ENCODE assay signal across 8 cellular contexts in genomic region chr2:177169810-177170514, GRCh38. TPM values are rescaled to one million over a fixed set of nuclear protein-coding genes. Genes with fewer than 3 reads are reported as not detected.
DNase-seq lines count a peak whose midpoint lies in the region; ATAC-seq, FAIRE-seq and TF ChIP-seq lines count a peak whose summit lies in the region.

No MANE protein-coding gene starts in this region.

- no peaks in the 10 kb centered on the region for H3K36me3 ChIP-seq in bronchial epithelial cell (ENCODE audit: control insufficient read depth, insufficient read depth, low read length)
- no peaks in the 10 kb centered on the region for H3K36me3 ChIP-seq in urinary bladder (ENCODE audit: insufficient read depth)

- no peak overlapping the region for H3K4me3 Mint-ChIP-seq in HFFc6

- peak; percentile 67 for ATAC-seq in GM18519 (IDR thresholded peaks at IDR 0.05; ENCODE audit: low FRiP score, unreplicated experiment)

- no peak for TF ChIP-seq CTCF in HFFc6 (IDR thresholded peaks at IDR 0.05)
- no peak for TF ChIP-seq CTCF in bronchial epithelial cell (IDR thresholded peaks at IDR 0.05; ENCODE audit: insufficient read depth, low read length, severe bottlenecking)

- no peaks in the 10 kb centered on the region for H3K27me3 ChIP-seq in bronchial epithelial cell (ENCODE audit: control insufficient read depth, insufficient read depth, low read length)

- DNase-seq in HFFc6 = no peak
- peak; percentile 64 for DNase-seq in NCI-H1436 treated with DMSO at 0.1 percent for 48 hours (lab: John Stamatoyannopoulos, UW)
- DNase-seq in bronchial epithelial cell (ENCODE audit: low read depth) = peak; percentile 99
- DNase-seq in posterior vena cava (ENCODE audit: low spot score) = no peak
- no peak for DNase-seq in A172 (ENCODE audit: low spot score)
- no peak for DNase-seq in AG20443 (ENCODE audit: low spot score)

- no peak for FAIRE-seq in bronchial epithelial cell (lab: Jason Lieb, UNC)

- H3K27me3 Mint-ChIP-seq in HFFc6 (ENCODE audit: insufficient read depth) = peaks cover 4% of the 10 kb centered on the region; the same call in 1 of the 2 replicates

- H3K4me1 Mint-ChIP-seq in HFFc6 (ENCODE audit: low read depth) = peaks cover 68% of the 10 kb centered on the region

- intact Hi-C loops in posterior vena cava (cut with DNase I) = loop anchor here (10.0 kb wide), 4 partner anchors 95 to 585 kb away; partner anchors contain the start of gene NFE2L2 (in 1 of the 2)

- no peaks in the 10 kb centered on the region for H3K4me1 ChIP-seq in urinary bladder (ENCODE audit: insufficient read depth)

- H3K4me3 ChIP-seq in bronchial epithelial cell (ENCODE audit: low read depth, low read length) (no peak overlapping the region), urinary bladder (ENCODE audit: low read depth, low read length) (no peak overlapping the region)

- 79% methylated on average over 7 of the region's 7 CpGs for WGBS in urinary bladder

- H3K27ac Mint-ChIP-seq in HFFc6 = peak overlapping the region; percentile 70; the same call in 1 of the 2 replicates

- no peaks in the 10 kb centered on the region for H3K9me3 Mint-ChIP-seq in HFFc6

- peak overlapping the region; percentile 83 for H3K27ac ChIP-seq in urinary bladder (ENCODE audit: low read depth)

- no peaks in the 10 kb centered on the region; the same call in 1 of the 2 replicates for H3K36me3 Mint-ChIP-seq in HFFc6 (ENCODE audit: low read depth)

RNA-seq across cellular contexts. Expression of gene HNRNPA3, which starts 42.6 kb away (rescaled TPM):
- 100 to 1,000 TPM; 165 to 253 (median 205) TPM for total RNA-seq in HFFc6 (2021; fragmentation: NEBNext Ultra II Directional; extraction: Animal tissue kit (Norgen Biotek cat#: 25700))
- total RNA-seq in bronchial epithelial cell = 30.5 and 34.3 TPM in 2 replicates
- 129 TPM for total RNA-seq in urinary bladder
- polyA plus RNA-seq in urinary bladder = 160 TPM
- total RNA-seq in posterior vena cava = 100 to 1,000 TPM; 152 to 166 TPM
- 37.8 and 41.3 TPM in 2 replicates for total RNA-seq in A172 (2014; rRNA removed; shearing (Covaris generic))

Comparison
In these comparisons a context has a peak if more than half of its experiments do, and no peak if none do; other contexts are left out.
1. DNase-seq: peak in NCI-H1436 treated with DMSO at 0.1 percent for 48 hours (single experiment) and bronchial epithelial cell (single experiment); none in HFFc6 (single experiment), posterior vena cava (single experiment), A172 (single experiment) and AG20443 (single experiment).